ENCODE assay signal across 8 cellular contexts in the genomic region with DNA sequence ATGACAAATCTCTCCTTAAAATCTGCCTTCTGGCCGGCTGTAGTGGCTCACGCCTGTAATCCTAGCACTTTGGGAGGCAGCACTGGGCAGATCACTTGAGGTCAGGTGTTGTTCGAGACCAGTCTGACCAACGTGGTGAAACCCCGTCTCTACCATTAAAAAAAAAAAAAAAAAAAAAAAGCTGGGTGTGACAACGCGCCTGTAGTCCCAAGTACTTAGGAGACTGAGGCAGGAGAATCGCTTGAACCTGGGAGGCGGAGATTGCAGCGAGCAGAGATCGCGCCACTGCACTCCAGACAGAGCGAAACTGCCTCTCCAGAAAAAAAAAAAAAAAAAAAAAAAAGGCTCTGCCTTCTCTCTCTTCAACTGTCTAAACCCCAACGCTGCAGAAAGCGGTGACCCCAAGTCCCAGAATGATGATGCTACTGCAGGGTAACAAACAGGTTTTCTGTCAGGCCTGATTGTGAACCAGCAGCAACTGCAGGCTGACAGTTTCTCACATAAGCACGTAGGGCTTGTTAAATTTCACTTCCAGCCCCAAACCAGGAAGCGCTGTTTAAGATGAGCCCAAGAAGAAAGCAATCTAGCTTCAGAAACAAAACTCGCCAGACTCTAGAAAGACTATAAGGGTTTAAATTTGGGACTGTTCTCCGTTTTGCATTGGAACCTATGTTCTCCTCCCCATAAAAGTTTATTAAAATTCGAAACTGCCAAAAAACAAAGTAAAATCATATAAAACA. TPM values are rescaled to one million over a fixed set of nuclear protein-coding genes. Genes with fewer than 3 reads are reported as not detected.
A peak's percentile ranks its signal among the peaks of the same experiment; 100 is the strongest.
DNase-seq lines count a peak whose midpoint lies in the region; ATAC-seq and TF ChIP-seq lines count a peak whose summit lies in the region.

No MANE protein-coding gene starts in this region.

- H3K4me3 ChIP-seq in heart left ventricle = peak overlapping the region; percentile 68 to 99 (median 92)

- peaks cover 43% of the 10 kb centered on the region for H3K4me1 Mint-ChIP-seq in T-helper 17 cell
- peaks cover 66% of the 10 kb centered on the region for H3K4me1 Mint-ChIP-seq in central memory CD8-positive, alpha-beta T cell

- DNase-seq in heart left ventricle = peak in 2 of 5 donors; percentile 14 to 22
- no peak for DNase-seq in cardiac septum (ENCODE audit: low spot score)
- DNase-seq in T-helper 17 cell = peak in 2 of 3 donors; percentile 13 to 19
- peak; percentile 22 to 49 for DNase-seq in central memory CD8-positive, alpha-beta T cell (ENCODE audit: low spot score in 2 of 2)
- peak; percentile 64 for DNase-seq in left kidney (ENCODE audit: low read depth, low spot score)
- peak; percentile 12 for DNase-seq in stimulated activated CD8-positive, alpha-beta memory T cell treated with anti-CD3 and anti-CD28 coated beads, Interleukin-12 subunit alpha, Interleukin-12 subunit beta, amount 100 ng/mL, for 1 hour (ENCODE audit: low read depth)
- no peak for DNase-seq in mesenteric fat pad (ENCODE audit: low spot score)

- no peaks in the 10 kb centered on the region for H3K27me3 Mint-ChIP-seq in T-helper 17 cell
- H3K27me3 Mint-ChIP-seq in central memory CD8-positive, alpha-beta T cell = no peaks in the 10 kb centered on the region

- intact Hi-C loops in heart left ventricle (cut with DNase I) = loop anchor here in 5 of 10 donors (5.0 to 10.0 kb wide), 4 partner anchors 41 to 271 kb away; no protein-coding TSS in a partner anchor
- intact Hi-C loops in cardiac septum (cut with DNase I) = loop anchor here (5.0 kb wide), 1 partner anchor 81 kb away; no protein-coding TSS in a partner anchor

- no peaks in the 10 kb centered on the region for H3K9me3 ChIP-seq in heart left ventricle
- no peaks in the 10 kb centered on the region for H3K9me3 ChIP-seq in T-helper 17 cell (ENCODE audit: control insufficient read depth, low read length, poor library complexity, severe bottlenecking)

- peak overlapping the region; percentile 99 for H3K27ac Mint-ChIP-seq in T-helper 17 cell
- H3K27ac Mint-ChIP-seq in central memory CD8-positive, alpha-beta T cell (ENCODE audit: low read depth) = peak overlapping the region; percentile 94

- peak overlapping the region; percentile 88 to 100 (median 98) for H3K27ac ChIP-seq in heart left ventricle

- H3K27me3 ChIP-seq in heart left ventricle = no peaks in the 10 kb centered on the region

- no peak for ATAC-seq in heart left ventricle
- ATAC-seq in HG03280 (IDR thresholded peaks at IDR 0.05; ENCODE audit: unreplicated experiment) = peak; percentile 21
- ATAC-seq in T-helper 17 cell = peak; percentile 24
- ATAC-seq in central memory CD8-positive, alpha-beta T cell (replicated peaks; ENCODE audit: extremely low read depth, poor library complexity, severe bottlenecking) = peak; percentile 41

- no peaks in the 10 kb centered on the region for H3K9me3 Mint-ChIP-seq in central memory CD8-positive, alpha-beta T cell

- H3K36me3 Mint-ChIP-seq in T-helper 17 cell (ENCODE audit: low read depth) = no peaks in the 10 kb centered on the region
- peaks cover 31% of the 10 kb centered on the region for H3K36me3 Mint-ChIP-seq in central memory CD8-positive, alpha-beta T cell (ENCODE audit: insufficient read depth)

- H3K4me1 ChIP-seq in heart left ventricle = peaks cover 0 to 47% (median 19%) of the 10 kb centered on the region in 12 donors

- WGBS in heart left ventricle, 4 donors = 7 to 31% (median 13%) methylated on average over 20 of the region's 20 CpGs

- H3K4me3 Mint-ChIP-seq in T-helper 17 cell = peak overlapping the region; percentile 97
- peak overlapping the region; percentile 86 for H3K4me3 Mint-ChIP-seq in central memory CD8-positive, alpha-beta T cell

- TF ChIP-seq POLR2A in heart left ventricle (IDR thresholded peaks at IDR 0.05) = no peak

- no peak for TF ChIP-seq CTCF in heart left ventricle (IDR thresholded peaks at IDR 0.05)

- H3K36me3 ChIP-seq in heart left ventricle = no peaks in the 10 kb centered on the region

RNA-seq across cellular contexts. Expression of a gene that starts 0.9 kb away (rescaled TPM):
- total RNA-seq in heart left ventricle = 100 to 1,000 TPM; 373 to 748 (median 549) TPM
- polyA plus RNA-seq in heart left ventricle = 100 to 1,000 TPM; 179 to 396 TPM
- 449 TPM for total RNA-seq in cardiac septum
- 100 to 1,000 TPM; 303 TPM for total RNA-seq in T-helper 17 cell
- total RNA-seq in mesenteric fat pad = 299 TPM

Comparison
In these comparisons a context has a peak if more than half of its experiments do, and no peak if none do; other contexts are left out.
1. ATAC-seq: peak in HG03280 (single experiment), T-helper 17 cell (single experiment) and central memory CD8-positive, alpha-beta T cell (single experiment); none in heart left ventricle (0 of 4).
2. DNase-seq: peak in T-helper 17 cell (2 of 3), central memory CD8-positive, alpha-beta T cell (2 of 2), left kidney (single experiment) and stimulated activated CD8-positive, alpha-beta memory T cell treated with anti-CD3 and anti-CD28 coated beads, Interleukin-12 subunit alpha, Interleukin-12 subunit beta, amount 100 ng/mL, for 1 hour (single experiment); none in cardiac septum (single experiment) and mesenteric fat pad (single experiment).